In genomic region chr6:111832833-111833418, GRCh38 we compare ENCODE assay signal across 9 cellular contexts. TPM values are rescaled to one million over a fixed set of nuclear protein-coding genes. Genes with fewer than 3 reads are reported as not detected.
DNase-seq lines count a peak whose midpoint lies in the region; ATAC-seq lines count a peak whose summit lies in the region.
"Had no signal": no experiment of that assay in that cellular context is flagged by ENCODE, and none has a peak within 500 bp of the region (broad histone marks: within the 10 kb centered on the region; RNA-seq: fewer than 3 reads in every experiment).

No MANE protein-coding gene starts in this region.

- H3K27me3 Mint-ChIP-seq in effector memory CD8-positive, alpha-beta T cell = no peaks in the 10 kb centered on the region

- H3K27me3 ChIP-seq in BLaER1 treated with 17β-estradiol and CSF1 and Interleukin-3, amounts not matched to agents 10 nM and 100 nM = no peaks in the 10 kb centered on the region
- H3K27me3 ChIP-seq in mesendoderm (ENCODE audit: insufficient read depth, low read length, poor library complexity) = no peaks in the 10 kb centered on the region

- H3K56ac ChIP-seq in mesendoderm (ENCODE audit: low read length) = no peak overlapping the region

- no peak overlapping the region for H2BK120ac ChIP-seq in mesendoderm (ENCODE audit: low read depth, low read length)

- H3K4me1 Mint-ChIP-seq in effector memory CD8-positive, alpha-beta T cell (ENCODE audit: low read depth in 2 of 2) = peaks cover 58 to 70% of the 10 kb centered on the region in 2 donors

- H3K36me3 Mint-ChIP-seq in effector memory CD8-positive, alpha-beta T cell (ENCODE audit: insufficient read depth) = peaks cover 48% of the 10 kb centered on the region

- H2AK5ac ChIP-seq in mesendoderm (ENCODE audit: low read length) = no peak overlapping the region

- no peaks in the 10 kb centered on the region for H3K79me2 ChIP-seq in mesendoderm (ENCODE audit: control insufficient read depth, insufficient read depth, low read length)

- H3K9me3 ChIP-seq in BLaER1 treated with 17β-estradiol and CSF1 and Interleukin-3, amounts not matched to agents 10 nM and 100 nM (replicated peaks in 1 of 11) = peaks cover 0 to 24% (median 6%) of the 10 kb centered on the region in 11 experiments; a peak in 8 of 22 replicates

- no CpG with 5 or more reads among the region's 1 CpG for whole genome bisulfite sequencing in mesendoderm (ENCODE audit: extremely low coverage, insufficient coverage, low lambda C conversion rate)

- H3K36me3 ChIP-seq in BLaER1 treated with 17β-estradiol and CSF1 and Interleukin-3, amounts not matched to agents 10 nM and 100 nM = peaks cover 8 to 64% (median 47%) of the 10 kb centered on the region in 11 experiments; a peak in 21 of 22 replicates
- no peaks in the 10 kb centered on the region for H3K36me3 ChIP-seq in mesendoderm (ENCODE audit: control insufficient read depth, insufficient read depth, low read length)

- H3K79me1 ChIP-seq in mesendoderm (ENCODE audit: low read length) = peaks cover under 1% of the 10 kb centered on the region

- H4K5ac ChIP-seq in mesendoderm (ENCODE audit: low read length) = no peak overlapping the region

- H3K4me3 Mint-ChIP-seq in effector memory CD8-positive, alpha-beta T cell = peak overlapping the region; percentile 44 to 62

- H3K4me2 ChIP-seq in BLaER1 treated with 17β-estradiol and CSF1 and Interleukin-3, amounts not matched to agents 10 nM and 100 nM = peak overlapping the region; percentile 3 to 62 (median 38); a peak in 19 of 22 replicates
- no peak overlapping the region for H3K4me2 ChIP-seq in mesendoderm (ENCODE audit: low read length)

- peaks cover 0 to 36% (median 0%) of the 10 kb centered on the region in 11 experiments; a peak in 6 of 22 replicates for H4K20me1 ChIP-seq in BLaER1 treated with 17β-estradiol and CSF1 and Interleukin-3, amounts not matched to agents 10 nM and 100 nM

- H3K4me1 ChIP-seq in BLaER1 treated with 17β-estradiol and CSF1 and Interleukin-3, amounts not matched to agents 10 nM and 100 nM = peaks cover 17 to 52% (median 27%) of the 10 kb centered on the region in 10 experiments
- H3K4me1 ChIP-seq in mesendoderm (ENCODE audit: control insufficient read depth, low read depth, low read length) = peaks cover 2% of the 10 kb centered on the region

- H4K8ac ChIP-seq in mesendoderm (ENCODE audit: low read depth, low read length) = no peak overlapping the region

- H3K4ac ChIP-seq in mesendoderm (ENCODE audit: low read depth, low read length) = no peak overlapping the region

- peak; percentile 57 for ATAC-seq in GM18868 (IDR thresholded peaks at IDR 0.05; ENCODE audit: unreplicated experiment)
- ATAC-seq in HG03342 (IDR thresholded peaks at IDR 0.05; ENCODE audit: unreplicated experiment) = peak; percentile 36
- no peak for ATAC-seq in effector memory CD8-positive, alpha-beta T cell (replicated peaks)
- ATAC-seq in HG02642 (IDR thresholded peaks at IDR 0.05; ENCODE audit: poor library complexity, unreplicated experiment) = no peak

- H2BK5ac ChIP-seq in mesendoderm (ENCODE audit: low read length) = no peak overlapping the region

- H3K4me3 ChIP-seq in BLaER1 treated with 17β-estradiol and CSF1 and Interleukin-3, amounts not matched to agents 10 nM and 100 nM = no peak overlapping the region
- H3K4me3 ChIP-seq in mesendoderm (ENCODE audit: low read length) = no peak overlapping the region

- no peak overlapping the region for H2BK15ac ChIP-seq in mesendoderm (replicated peaks; ENCODE audit: low read depth)

- H3K23ac ChIP-seq in mesendoderm (ENCODE audit: low read length) = no peak overlapping the region

- DNase-seq in effector memory CD8-positive, alpha-beta T cell = no peak
- DNase-seq in DMS53 treated with DMSO at 0.1 percent for 48 hours (lab: John Stamatoyannopoulos, UW; ENCODE audit: unreplicated experiment) = no peak
- DNase-seq in 8988T = no peak
- no peak for DNase-seq in mesendoderm
- DNase-seq: effector CD8-positive, alpha-beta T cell had no signal

- no peak overlapping the region for H3K9ac ChIP-seq in BLaER1 treated with 17β-estradiol and CSF1 and Interleukin-3, amounts not matched to agents 10 nM and 100 nM
- H3K9ac ChIP-seq in mesendoderm (ENCODE audit: low read length) = no peak overlapping the region

- H3K27ac ChIP-seq in BLaER1 treated with 17β-estradiol and CSF1 and Interleukin-3, amounts not matched to agents 10 nM and 100 nM = peak overlapping the region in 7 of 11 experiments; percentile 3 to 52 (median 29); a peak in 9 of 22 replicates
- H3K27ac ChIP-seq in mesendoderm (ENCODE audit: low read depth, low read length) = no peak overlapping the region

- no peak overlapping the region for H3K18ac ChIP-seq in mesendoderm (ENCODE audit: low read length)

- H3K9me3 Mint-ChIP-seq in effector memory CD8-positive, alpha-beta T cell = no peaks in the 10 kb centered on the region

- peak overlapping the region in 1 of 2 donors; percentile 49 for H3K27ac Mint-ChIP-seq in effector memory CD8-positive, alpha-beta T cell

RNA-seq across cellular contexts. Expression of gene FYN, which starts 40.3 kb away (rescaled TPM):
- polyA plus RNA-seq in mesendoderm (2013, experiment 1 of 2) = 58.5 TPM
- polyA plus RNA-seq in mesendoderm (2013, experiment 2 of 2) = 59.6 TPM

Comparison
In these comparisons a context has a peak if more than half of its experiments do, and no peak if none do; other contexts are left out.
1. ATAC-seq: peak in GM18868 (single experiment) and HG03342 (single experiment); none in effector memory CD8-positive, alpha-beta T cell (single experiment) and HG02642 (single experiment).